In the genomic region with DNA sequence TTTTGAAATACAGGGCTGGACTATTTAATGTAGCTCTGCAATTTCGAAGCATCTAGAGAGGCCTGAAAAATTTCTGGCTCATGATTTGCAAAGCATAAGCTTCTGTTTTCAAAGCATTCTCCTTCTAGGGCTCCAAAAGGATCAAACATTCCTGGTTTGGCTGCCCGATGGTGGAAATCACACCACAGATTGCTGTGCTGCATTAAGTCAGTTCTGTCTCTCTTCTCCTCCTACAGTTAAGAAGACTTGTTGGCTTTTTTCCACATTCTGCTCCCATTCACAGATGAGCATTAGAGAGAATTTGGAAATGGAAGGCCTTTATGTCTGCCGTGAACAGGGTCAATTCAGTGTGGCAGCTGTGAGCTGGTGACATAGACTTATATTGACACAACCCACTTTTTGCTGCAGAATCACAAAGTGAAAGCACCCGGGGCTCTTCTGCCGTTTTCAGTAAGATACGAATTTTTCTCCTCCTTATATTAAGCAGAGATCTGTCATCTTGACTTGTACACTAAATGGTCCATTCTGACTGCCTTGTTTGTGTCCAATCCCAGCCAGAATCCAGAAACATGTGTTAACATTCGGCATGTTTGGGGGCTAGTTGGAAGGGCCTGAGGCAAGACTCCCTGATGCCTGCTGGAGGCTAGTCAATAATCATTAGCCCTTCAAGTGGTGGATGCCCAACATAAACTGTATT, we compare ENCODE assay signal across 26 cellular contexts.
A peak's percentile ranks its signal among the peaks of the same experiment; 100 is the strongest.
DNase-seq lines count a peak whose midpoint lies in the region; ATAC-seq, FAIRE-seq and TF ChIP-seq lines count a peak whose summit lies in the region.
"Had no signal": no experiment of that assay in that cellular context is flagged by ENCODE, and none has a peak within 500 bp of the region (broad histone marks: within the 10 kb centered on the region; RNA-seq: fewer than 3 reads in every experiment).

No MANE protein-coding gene starts in this region.

- WGBS in stomach, 5 donors = 56 to 71% (median 65%) methylated on average over 7 of the region's 7 CpGs

- H3K27ac ChIP-seq in stomach = no peak overlapping the region
- H3K27ac ChIP-seq: hepatocyte, ovary, upper lobe of right lung had no signal

- TF ChIP-seq POLR2A in GM12892 (IDR thresholded peaks at IDR 0.05; ENCODE audit: low read depth, low read length) (no peak), stomach (IDR thresholded peaks at IDR 0.05) (no peak)

- ATAC-seq in HG02938 (IDR thresholded peaks at IDR 0.05; ENCODE audit: unreplicated experiment) = no peak
- ATAC-seq: activated CD8-positive, alpha-beta T cell treated with anti-CD3 and anti-CD28 coated beads, Interleukin-2, amount 10 ng/mL, durations not matched to agents 7 days and 5 days; activated T-cell treated with anti-CD3 and anti-CD28 coated beads, Interleukin-2, amount 50 U/mL, for 72 hours; stimulated activated naive CD8-positive, alpha-beta T cell treated with anti-CD3 and anti-CD28 coated beads, Interleukin-15, Interleukin-2, amounts not matched to agents 100 U/mL and 50 U/mL, for 24 hours; upper lobe of right lung had no signal

- H3K4me1 ChIP-seq in endocrine pancreas (ENCODE audit: control insufficient read depth, insufficient read depth, low read length) = no peaks in the 10 kb centered on the region
- H3K4me1 ChIP-seq in skeletal muscle satellite cell (ENCODE audit: control insufficient read depth, insufficient read depth, low read length) = no peaks in the 10 kb centered on the region
- no peaks in the 10 kb centered on the region for H3K4me1 ChIP-seq in stomach
- H3K4me1 ChIP-seq: upper lobe of right lung had no signal

- peak overlapping the region; percentile 38 for H3K4me2 ChIP-seq in skeletal muscle satellite cell (ENCODE audit: low read length)
- H3K4me2 ChIP-seq: hepatocyte had no signal

- DNase-seq in H4 (ENCODE audit: low spot score) (peak; percentile 11), OCI-M1 (lab: John Stamatoyannopoulos, UW) (peak; percentile 52), GM12892 (ENCODE audit: insufficient read length) (no peak), stomach (no peak), GF-D8 (lab: John Stamatoyannopoulos, UW) (no peak)
- DNase-seq: activated B cell treated with CpG ODN at 0.5 μM for 24 hours; activated CD8-positive, alpha-beta T cell treated with anti-CD3 and anti-CD28 coated beads, Interleukin-2, amount 10 ng/mL, durations not matched to agents 7 days and 5 days; activated T-cell treated with anti-CD3 and anti-CD28 coated beads, Interleukin-2, amount 50 U/mL, for 72 hours; COR-L47; IMR-90; islet precursor cell; naive B cell; NCI-H1930; NCI-H510A; ovary; SIG-M5; stimulated activated CD4-positive, alpha-beta T cell treated with anti-CD3 and anti-CD28 coated beads, Interleukin-1b, Interleukin-23, amount 100 ng/mL, for 48 hours; stimulated activated naive CD8-positive, alpha-beta T cell treated with anti-CD3 and anti-CD28 coated beads, Interleukin-15, Interleukin-2, amounts not matched to agents 100 U/mL and 50 U/mL, for 24 hours; T-helper 2 cell; upper lobe of right lung had no signal

- FAIRE-seq in GM12892 (lab: Jason Lieb, UNC) = no peak
- FAIRE-seq: endometrium had no signal

- H3K36me3 ChIP-seq in endocrine pancreas (ENCODE audit: control insufficient read depth, insufficient read depth, low read length) = no peaks in the 10 kb centered on the region
- no peaks in the 10 kb centered on the region for H3K36me3 ChIP-seq in skeletal muscle satellite cell (ENCODE audit: insufficient read depth, low read length)
- no peaks in the 10 kb centered on the region for H3K36me3 ChIP-seq in stomach
- H3K36me3 ChIP-seq: ovary, upper lobe of right lung had no signal

- H3K9ac ChIP-seq in endocrine pancreas (ENCODE audit: control insufficient read depth, insufficient read depth, low read length) = no peak overlapping the region
- H3K9ac ChIP-seq in skeletal muscle satellite cell (ENCODE audit: low read depth, low read length) = no peak overlapping the region

- H3K27me3 ChIP-seq in endocrine pancreas (ENCODE audit: control insufficient read depth, insufficient read depth, low read length) = no peaks in the 10 kb centered on the region
- no peaks in the 10 kb centered on the region for H3K27me3 ChIP-seq in skeletal muscle satellite cell (ENCODE audit: control insufficient read depth, insufficient read depth, low read length)
- no peaks in the 10 kb centered on the region for H3K27me3 ChIP-seq in stomach
- H3K27me3 ChIP-seq: hepatocyte, ovary, upper lobe of right lung had no signal

- TF ChIP-seq EP300 in stomach (IDR thresholded peaks at IDR 0.05) = no peak

- intact Hi-C loops in stomach (cut with DNase I; ENCODE audit: low total_unique reads) = no loop called here

- no peaks in the 10 kb centered on the region for H3K9me3 ChIP-seq in endocrine pancreas (ENCODE audit: control insufficient read depth, low read length)
- H3K9me3 ChIP-seq in skeletal muscle satellite cell (replicated peaks; ENCODE audit: low read length) = no peaks in the 10 kb centered on the region
- peaks cover 0 to 18% (median 7%) of the 10 kb centered on the region in 4 donors for H3K9me3 ChIP-seq in stomach
- H3K9me3 ChIP-seq: ovary, upper lobe of right lung had no signal

- TF ChIP-seq CTCF in stomach (IDR thresholded peaks at IDR 0.05) = no peak

- H3K4me3 ChIP-seq in endocrine pancreas (ENCODE audit: control insufficient read depth, insufficient read depth, low read length) = peak overlapping the region; percentile 61
- H3K4me3 ChIP-seq in skeletal muscle satellite cell (ENCODE audit: low read length) = peak overlapping the region; percentile 20
- H3K4me3 ChIP-seq in stomach = peak overlapping the region in 2 of 4 donors; percentile 16 to 17
- H3K4me3 ChIP-seq: hepatocyte, lung, ovary, upper lobe of right lung had no signal

Comparison
In these comparisons a context has a peak if more than half of its experiments do, and no peak if none do; other contexts are left out.
1. DNase-seq: peak in H4 (single experiment) and OCI-M1 (single experiment); none in GM12892 (single experiment), stomach (single experiment) and GF-D8 (single experiment).